10 cellular contexts compared by ENCODE assay signal in the genomic region with DNA sequence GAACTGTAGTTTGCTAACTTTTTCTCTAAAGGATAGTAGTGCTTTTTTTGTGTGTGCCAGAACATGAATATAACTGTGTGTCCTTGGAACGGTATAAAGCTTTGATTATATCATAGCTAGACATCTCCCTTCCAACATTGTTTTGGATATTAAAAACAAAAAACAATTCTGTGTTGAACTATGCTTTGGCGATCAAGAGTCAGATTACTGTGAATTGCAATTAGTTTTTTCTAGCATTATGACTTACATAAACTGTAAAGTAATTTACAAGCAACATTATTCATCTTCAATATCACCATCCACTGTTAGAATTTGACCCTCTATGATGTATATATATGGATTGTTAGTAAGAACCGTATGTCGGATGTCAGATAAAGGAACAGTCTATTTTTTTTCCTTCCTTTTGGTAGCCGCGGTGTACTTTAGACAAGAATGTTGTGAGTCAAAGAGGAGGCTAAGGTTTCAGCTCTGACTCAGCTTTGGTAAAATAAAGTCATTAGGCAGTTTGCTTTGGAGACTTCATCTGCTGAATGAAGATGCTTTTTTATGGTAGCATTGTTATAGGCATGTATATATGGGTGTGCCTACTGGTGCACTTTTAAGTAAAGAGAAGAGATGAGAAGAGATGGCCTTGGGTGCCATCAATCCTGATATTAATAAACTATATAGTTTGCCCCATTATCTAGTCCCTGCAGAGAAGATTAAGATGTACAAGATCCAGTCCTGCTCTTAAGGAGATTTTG.
DNase-seq lines count a peak whose midpoint lies in the region; ATAC-seq and TF ChIP-seq lines count a peak whose summit lies in the region.
"Had no signal": no experiment of that assay in that cellular context is flagged by ENCODE, and none has a peak within 500 bp of the region (broad histone marks: within the 10 kb centered on the region; RNA-seq: fewer than 3 reads in every experiment).

No MANE protein-coding gene starts in this region.

- TF ChIP-seq CTCF in choroid plexus epithelial cell (conservative IDR thresholded peaks at IDR 0.05; ENCODE audit: low read depth, low read length) = no peak

- ATAC-seq in HG03025 (IDR thresholded peaks at IDR 0.05; ENCODE audit: low FRiP score, unreplicated experiment) = no peak

- DNase-seq in AG08395 (ENCODE audit: low spot score) = peak; percentile 71
- peak; percentile 75 for DNase-seq in M059J (ENCODE audit: low read depth)
- peak; percentile 93 for DNase-seq in choroid plexus epithelial cell (ENCODE audit: low read depth)
- DNase-seq in left kidney (ENCODE audit: low read depth, low spot score) = peak; percentile 40
- DNase-seq in amygdala (lab: John Stamatoyannopoulos, UW) = no peak
- no peak for DNase-seq in RPMI8226
- DNase-seq in MV-4-11 (lab: John Stamatoyannopoulos, UW) = no peak
- DNase-seq: CD8-positive, alpha-beta memory T cell; Kasumi-1 had no signal

- H3K4me3 ChIP-seq in choroid plexus epithelial cell (ENCODE audit: low read depth, low read length) = no peak overlapping the region

Comparison
In these comparisons a context has a peak if more than half of its experiments do, and no peak if none do; other contexts are left out.
1. DNase-seq: peak in AG08395 (single experiment), M059J (single experiment), choroid plexus epithelial cell (single experiment) and left kidney (single experiment); none in amygdala (0 of 56), RPMI8226 (single experiment) and MV-4-11 (single experiment).